12 cellular contexts compared by ENCODE assay signal in the genomic region with DNA sequence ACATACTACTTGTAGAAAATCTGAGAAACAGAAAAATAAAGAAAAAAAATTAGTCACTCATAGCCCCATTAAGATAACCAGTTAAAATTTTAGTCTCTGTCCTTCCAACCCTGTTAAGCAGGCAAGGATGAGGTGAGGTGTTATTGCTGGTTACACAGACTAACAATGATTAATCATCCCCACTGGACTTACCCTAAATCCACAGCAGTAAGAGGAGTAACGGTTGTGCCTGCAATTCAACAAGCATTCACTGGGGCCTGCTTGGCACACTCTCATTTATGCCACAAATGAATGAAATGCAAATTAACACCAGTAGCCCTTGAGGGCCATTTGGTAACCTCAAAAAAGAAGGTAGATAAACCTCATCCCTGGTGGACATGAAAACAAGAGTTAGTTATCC. TPM values are rescaled to one million over a fixed set of nuclear protein-coding genes. Genes with fewer than 3 reads are reported as not detected.
DNase-seq lines count a peak whose midpoint lies in the region; ATAC-seq, FAIRE-seq and TF ChIP-seq lines count a peak whose summit lies in the region.
"Had no signal": no experiment of that assay in that cellular context is flagged by ENCODE, and none has a peak within 500 bp of the region (broad histone marks: within the 10 kb centered on the region; RNA-seq: fewer than 3 reads in every experiment).

No MANE protein-coding gene starts in this region.

- no peak for FAIRE-seq in HTR-8/SVneo (lab: Jason Lieb, UNC)

- ATAC-seq in GM19397 (IDR thresholded peaks at IDR 0.05; ENCODE audit: unreplicated experiment): peak; percentile 70
- peak; percentile 43 for ATAC-seq in HG03439 (IDR thresholded peaks at IDR 0.05; ENCODE audit: unreplicated experiment)
- ATAC-seq: T-helper 17 cell had no signal

- TF ChIP-seq CTCF in left ventricle myocardium inferior (IDR thresholded peaks at IDR 0.05; ENCODE audit: borderline replicate concordance) (no peak), GM13976 (IDR thresholded peaks at IDR 0.05; ENCODE audit: borderline replicate concordance, control extremely low read depth, extremely low read depth, insufficient read depth, missing control alignments) (no peak)

- in situ Hi-C loops in ACHN (cut with HindIII; ENCODE audit: low pct_ligation_motif_present, low pct_unique_long_range_greater_than_20kb, low sequenced_read_pairs) (loop anchor here (25.0 kb wide), 1 partner anchor 103 kb away; no protein-coding TSS in a partner anchor), GM13976 (cut with MboI; ENCODE audit: low sequenced_read_pairs, unreplicated experiment) (no loop called here)

- no peak overlapping the region for H3K27ac ChIP-seq in left ventricle myocardium inferior (replicated peaks)
- H3K27ac ChIP-seq: C4-2B had no signal

- no peak overlapping the region for H3K4me3 ChIP-seq in left ventricle myocardium inferior

- H3K36me3 ChIP-seq in left ventricle myocardium inferior: no peaks in the 10 kb centered on the region

- DNase-seq in ACHN (peak; percentile 51), dermis blood vessel endothelial cell (peak; percentile 35), HTR-8/SVneo (ENCODE audit: insufficient read length, low spot score) (no peak), NCI-H1092 (lab: John Stamatoyannopoulos, UW) (no peak), left ventricle myocardium inferior (no peak), GM13976 (ENCODE audit: low spot score) (no peak)
- DNase-seq: hippocampal formation, NCI-H1417, T-helper 17 cell had no signal

- H3K9me3 ChIP-seq in left ventricle myocardium inferior (replicated peaks): no peaks in the 10 kb centered on the region

- intact Hi-C loops in left ventricle myocardium inferior (cut with micrococcal nuclease): loop anchor here (10.0 kb wide), 1 partner anchor 96 kb away; no protein-coding TSS in a partner anchor

- H3K27me3 ChIP-seq in left ventricle myocardium inferior (ENCODE audit: low read depth): no peaks in the 10 kb centered on the region

- peaks cover 55% of the 10 kb centered on the region for H3K4me1 ChIP-seq in left ventricle myocardium inferior

RNA-seq across cellular contexts. Expression of gene LHFPL2, which starts 8.0 kb away (rescaled TPM):
- total RNA-seq in dermis blood vessel endothelial cell (64.1 and 67.7 TPM in 2 replicates), left ventricle myocardium inferior (5.0 TPM)

Comparison
In these comparisons a context has a peak if more than half of its experiments do, and no peak if none do; other contexts are left out.
1. DNase-seq: peak in ACHN (single experiment) and dermis blood vessel endothelial cell (single experiment); none in HTR-8/SVneo (single experiment), NCI-H1092 (single experiment), left ventricle myocardium inferior (single experiment) and GM13976 (single experiment).
2. RNA of gene LHFPL2, which starts 8.0 kb away (total RNA-seq): 64.1 to 67.7 TPM in dermis blood vessel endothelial cell; 5.0 TPM in left ventricle myocardium inferior (single experiment); every median in the first group is over 10 times any median in the second.